In the genomic region with DNA sequence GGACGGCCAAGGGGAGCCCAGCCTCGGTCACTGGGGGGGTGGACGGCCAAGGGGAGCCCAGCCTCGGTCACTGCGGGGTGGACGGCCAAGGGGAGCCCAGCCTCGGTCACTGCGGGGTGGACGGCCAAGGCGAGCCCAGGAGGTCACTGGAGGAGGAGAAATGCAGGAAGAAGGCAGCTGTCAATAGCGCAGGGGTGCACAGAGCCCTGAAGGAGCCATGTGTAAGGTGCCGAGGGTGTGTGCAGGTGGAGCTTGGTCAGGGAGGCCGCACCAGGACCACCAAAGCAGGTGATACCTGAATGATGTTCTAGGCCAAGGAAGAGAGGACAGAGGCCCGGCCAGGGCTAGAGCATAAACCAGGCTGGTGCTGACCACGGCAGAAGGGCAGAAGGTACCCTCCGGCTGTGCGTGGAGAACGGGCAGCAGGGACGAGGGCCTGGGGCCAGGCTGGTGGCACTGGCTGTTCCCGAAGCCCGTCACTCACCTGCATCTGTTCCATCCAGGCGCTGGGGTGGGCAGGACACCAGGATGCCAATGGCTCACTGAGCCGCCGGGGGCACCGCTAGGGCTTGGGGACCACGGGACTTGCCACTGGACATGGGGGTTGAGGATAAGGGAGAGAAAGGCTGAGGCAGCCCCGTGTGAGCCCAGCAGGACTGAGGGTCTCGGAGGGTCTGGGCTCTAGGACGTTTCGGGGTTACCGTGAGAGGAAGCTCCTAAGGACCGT, we compare ENCODE assay signal across 2 cellular contexts.
TF ChIP-seq lines count a peak whose summit lies in the region.

No MANE protein-coding gene starts in this region.

TF ChIP-seq in HCT116, 20 proteins besides CTCF, POLR2A, EP300 and RAD21:
- TF ChIP-seq, protein P1, sequence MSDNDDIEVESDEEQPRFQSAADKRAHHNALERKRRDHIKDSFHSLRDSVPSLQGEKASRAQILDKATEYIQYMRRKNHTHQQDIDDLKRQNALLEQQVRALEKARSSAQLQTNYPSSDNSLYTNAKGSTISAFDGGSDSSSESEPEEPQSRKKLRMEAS (IDR thresholded peaks at IDR 0.05), result no peak
- TF ChIP-seq, protein P2, sequence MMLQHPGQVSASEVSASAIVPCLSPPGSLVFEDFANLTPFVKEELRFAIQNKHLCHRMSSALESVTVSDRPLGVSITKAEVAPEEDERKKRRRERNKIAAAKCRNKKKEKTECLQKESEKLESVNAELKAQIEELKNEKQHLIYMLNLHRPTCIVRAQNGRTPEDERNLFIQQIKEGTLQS (IDR thresholded peaks at IDR 0.05), result no peak
- TF ChIP-seq TCF7L2 (IDR thresholded peaks at IDR 0.05; ENCODE audit: borderline replicate concordance, extremely low read depth, insufficient read depth, insufficient read length) (no peak), EZH2phosphoT487 (IDR thresholded peaks at IDR 0.05; ENCODE audit: borderline replicate concordance) (no peak)

TF ChIP-seq in HepG2, 621 proteins besides CTCF, POLR2A, EP300 and RAD21:
- TF ChIP-seq RBM39 (IDR thresholded peaks at IDR 0.05; ENCODE audit: low read depth, low read length, poor library complexity, severe bottlenecking) (peak; percentile 15), ZNF766 (CRISPR knock-in tag; IDR thresholded peaks at IDR 0.05; ENCODE audit: borderline replicate concordance) (no peak), ARHGAP35 (CRISPR knock-in tag; IDR thresholded peaks at IDR 0.05; ENCODE audit: borderline replicate concordance) (0 out of 2 replicates have a peak, but pooled peaks have one; percentile 10), HNF4A (CRISPR knock-in tag; IDR thresholded peaks at IDR 0.05) (no peak), ZNF501 (CRISPR knock-in tag; IDR thresholded peaks at IDR 0.05) (0 out of 2 replicates have a peak, but pooled peaks have one; percentile 8), ZNF235 (CRISPR knock-in tag; IDR thresholded peaks at IDR 0.05; ENCODE audit: borderline replicate concordance) (0 out of 2 replicates have a peak, but pooled peaks have one; percentile 22), ZNF883 (CRISPR knock-in tag; IDR thresholded peaks at IDR 0.05; ENCODE audit: not compliant biosample characterization) (peak; percentile 15), ZNF841 (CRISPR knock-in tag; IDR thresholded peaks at IDR 0.05; ENCODE audit: borderline replicate concordance) (no peak), AGO1 (IDR thresholded peaks at IDR 0.05; ENCODE audit: low read depth, low read length, poor library complexity, severe bottlenecking) (peak; percentile 25), ZNF333 (CRISPR knock-in tag; IDR thresholded peaks at IDR 0.05; ENCODE audit: borderline replicate concordance) (0 out of 2 replicates have a peak, but pooled peaks have one; percentile 54), ZNF547 (CRISPR knock-in tag; IDR thresholded peaks at IDR 0.05) (no peak), HIVEP1 (CRISPR knock-in tag; IDR thresholded peaks at IDR 0.05) (0 out of 2 replicates have a peak, but pooled peaks have one; percentile 24)
- TF ChIP-seq, protein P3, sequence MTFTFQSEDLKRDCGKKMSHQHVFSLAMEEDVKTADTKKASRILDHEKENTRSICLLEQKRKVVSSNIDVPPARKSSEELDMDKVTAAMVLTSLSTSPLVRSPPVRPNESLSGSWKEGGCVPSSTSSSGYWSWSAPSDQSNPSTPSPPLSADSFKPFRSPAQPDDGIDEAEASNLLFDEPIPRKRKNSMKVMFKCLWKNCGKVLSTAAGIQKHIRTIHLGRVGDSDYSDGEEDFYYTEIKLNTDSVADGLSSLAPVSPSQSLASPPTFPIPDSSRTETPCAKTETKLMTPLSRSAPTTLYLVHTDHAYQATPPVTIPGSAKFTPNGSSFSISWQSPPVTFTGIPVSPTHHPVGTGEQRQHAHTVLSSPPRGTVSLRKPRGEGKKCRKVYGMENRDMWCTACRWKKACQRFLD (CRISPR knock-in tag; IDR thresholded peaks at IDR 0.05; ENCODE audit: borderline replicate concordance), result 0 out of 2 replicates have a peak, but pooled peaks have one; percentile 21
- TF ChIP-seq, protein P4, sequence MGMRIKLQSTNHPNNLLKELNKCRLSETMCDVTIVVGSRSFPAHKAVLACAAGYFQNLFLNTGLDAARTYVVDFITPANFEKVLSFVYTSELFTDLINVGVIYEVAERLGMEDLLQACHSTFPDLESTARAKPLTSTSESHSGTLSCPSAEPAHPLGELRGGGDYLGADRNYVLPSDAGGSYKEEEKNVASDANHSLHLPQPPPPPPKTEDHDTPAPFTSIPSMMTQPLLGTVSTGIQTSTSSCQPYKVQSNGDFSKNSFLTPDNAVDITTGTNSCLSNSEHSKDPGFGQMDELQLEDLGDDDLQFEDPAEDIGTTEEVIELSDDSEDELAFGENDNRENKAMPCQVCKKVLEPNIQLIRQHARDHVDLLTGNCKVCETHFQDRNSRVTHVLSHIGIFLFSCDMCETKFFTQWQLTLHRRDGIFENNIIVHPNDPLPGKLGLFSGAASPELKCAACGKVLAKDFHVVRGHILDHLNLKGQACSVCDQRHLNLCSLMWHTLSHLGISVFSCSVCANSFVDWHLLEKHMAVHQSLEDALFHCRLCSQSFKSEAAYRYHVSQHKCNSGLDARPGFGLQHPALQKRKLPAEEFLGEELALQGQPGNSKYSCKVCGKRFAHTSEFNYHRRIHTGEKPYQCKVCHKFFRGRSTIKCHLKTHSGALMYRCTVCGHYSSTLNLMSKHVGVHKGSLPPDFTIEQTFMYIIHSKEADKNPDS (CRISPR knock-in tag; IDR thresholded peaks at IDR 0.05), result no peak
- TF ChIP-seq, protein P5, sequence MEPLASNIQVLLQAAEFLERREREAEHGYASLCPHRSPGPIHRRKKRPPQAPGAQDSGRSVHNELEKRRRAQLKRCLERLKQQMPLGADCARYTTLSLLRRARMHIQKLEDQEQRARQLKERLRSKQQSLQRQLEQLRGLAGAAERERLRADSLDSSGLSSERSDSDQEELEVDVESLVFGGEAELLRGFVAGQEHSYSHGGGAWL (CRISPR knock-in tag; IDR thresholded peaks at IDR 0.05), result no peak
- TF ChIP-seq, protein P6, sequence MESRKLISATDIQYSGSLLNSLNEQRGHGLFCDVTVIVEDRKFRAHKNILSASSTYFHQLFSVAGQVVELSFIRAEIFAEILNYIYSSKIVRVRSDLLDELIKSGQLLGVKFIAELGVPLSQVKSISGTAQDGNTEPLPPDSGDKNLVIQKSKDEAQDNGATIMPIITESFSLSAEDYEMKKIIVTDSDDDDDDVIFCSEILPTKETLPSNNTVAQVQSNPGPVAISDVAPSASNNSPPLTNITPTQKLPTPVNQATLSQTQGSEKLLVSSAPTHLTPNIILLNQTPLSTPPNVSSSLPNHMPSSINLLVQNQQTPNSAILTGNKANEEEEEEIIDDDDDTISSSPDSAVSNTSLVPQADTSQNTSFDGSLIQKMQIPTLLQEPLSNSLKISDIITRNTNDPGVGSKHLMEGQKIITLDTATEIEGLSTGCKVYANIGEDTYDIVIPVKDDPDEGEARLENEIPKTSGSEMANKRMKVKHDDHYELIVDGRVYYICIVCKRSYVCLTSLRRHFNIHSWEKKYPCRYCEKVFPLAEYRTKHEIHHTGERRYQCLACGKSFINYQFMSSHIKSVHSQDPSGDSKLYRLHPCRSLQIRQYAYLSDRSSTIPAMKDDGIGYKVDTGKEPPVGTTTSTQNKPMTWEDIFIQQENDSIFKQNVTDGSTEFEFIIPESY (CRISPR knock-in tag; IDR thresholded peaks at IDR 0.05), result peak; percentile 26; the same call in 1 of the 2 replicates
